Comparison of ENCODE assay signal across 24 cellular contexts in genomic region chr16:78609542-78610253, GRCh38.
DNase-seq lines count a peak whose midpoint lies in the region; ATAC-seq, FAIRE-seq and TF ChIP-seq lines count a peak whose summit lies in the region.
"Had no signal": no experiment of that assay in that cellular context is flagged by ENCODE, and none has a peak within 500 bp of the region (broad histone marks: within the 10 kb centered on the region; RNA-seq: fewer than 3 reads in every experiment).

No MANE protein-coding gene starts in this region.

- H3K27me3 ChIP-seq in esophagus muscularis mucosa (no peaks in the 10 kb centered on the region), muscle layer of colon (ENCODE audit: control insufficient read depth in 1 of 2, insufficient read depth in 2 of 2, low read length in 2 of 2) (no peaks in the 10 kb centered on the region), small intestine (ENCODE audit: control insufficient read depth in 2 of 2, insufficient read depth in 2 of 2, low read length in 2 of 2) (no peaks in the 10 kb centered on the region)
- H3K27me3 ChIP-seq: cardiac muscle cell, left lung, pancreas, testis had no signal

- ATAC-seq in HG03571 (IDR thresholded peaks at IDR 0.05; ENCODE audit: unreplicated experiment): no peak
- ATAC-seq: left lung, pancreas had no signal

- H3K9me3 ChIP-seq in esophagus muscularis mucosa (no peaks in the 10 kb centered on the region), muscle layer of colon (ENCODE audit: low read length) (no peaks in the 10 kb centered on the region), small intestine (ENCODE audit: control insufficient read depth, low read depth) (no peaks in the 10 kb centered on the region)
- H3K9me3 ChIP-seq: left lung, pancreas, testis had no signal

- intact Hi-C loops in esophagus muscularis mucosa (cut with DNase I): no loop called here

- H3K4me1 ChIP-seq in esophagus muscularis mucosa (peaks cover 0 to 37% (median 26%) of the 10 kb centered on the region in 4 donors), muscle layer of colon (ENCODE audit: insufficient read depth, low read length) (peaks cover 16% of the 10 kb centered on the region), small intestine (ENCODE audit: control insufficient read depth in 2 of 2, insufficient read depth in 1 of 2, low read depth in 1 of 2, low read length in 1 of 2) (no peaks in the 10 kb centered on the region)
- H3K4me1 ChIP-seq: left lung, pancreas had no signal

- 70% methylated on average over 12 of the region's 12 CpGs for WGBS in esophagus muscularis mucosa
- 15 to 57% (median 40%) methylated on average over 12 of the region's 12 CpGs for WGBS in small intestine, 3 donors

- no peak for TF ChIP-seq EP300 in esophagus muscularis mucosa (IDR thresholded peaks at IDR 0.05)

- TF ChIP-seq POLR2A in esophagus muscularis mucosa (IDR thresholded peaks at IDR 0.05; ENCODE audit: low read depth): no peak

- peak overlapping the region; percentile 29 for H3K9ac ChIP-seq in muscle layer of colon (ENCODE audit: low read length)

- H3K36me3 ChIP-seq in esophagus muscularis mucosa (no peaks in the 10 kb centered on the region), muscle layer of colon (ENCODE audit: insufficient read depth, low read length) (no peaks in the 10 kb centered on the region), small intestine (ENCODE audit: control insufficient read depth in 2 of 2, insufficient read depth in 2 of 2, low read length in 2 of 2) (no peaks in the 10 kb centered on the region)
- H3K36me3 ChIP-seq: cardiac muscle cell, left lung, pancreas had no signal

- FAIRE-seq in small intestine (lab: Jason Lieb, UNC): no peak
- FAIRE-seq: frontal cortex, TTC549 had no signal

- TF ChIP-seq CTCF in esophagus muscularis mucosa (IDR thresholded peaks at IDR 0.05): no peak

- DNase-seq in SK-N-DZ (ENCODE audit: low spot score) (peak; percentile 44), esophagus muscularis mucosa (ENCODE audit: extremely low spot score) (no peak), small intestine (peak; percentile 40), T1000 (lab: John Stamatoyannopoulos, UW) (no peak), superior temporal gyrus (ENCODE audit: extremely low spot score) (no peak)
- DNase-seq: activated CD4-positive, alpha-beta T cell treated with anti-CD3 and anti-CD28 coated beads for 48 hours; activated CD8-positive, alpha-beta memory T cell treated with anti-CD3 and anti-CD28 coated beads, Interleukin-2, amount 50 U/mL, for 48 hours; activated effector memory CD4-positive, alpha-beta T cell treated with anti-CD3 and anti-CD28 coated beads, Interleukin-2, amount 50 U/mL, for 16 hours; CD8-positive, alpha-beta memory T cell; dermis blood vessel endothelial cell; Karpas-422; left lung; NCI-H1092 treated with DMSO at 0.1 percent for 48 hours; NCI-H2107; NCI-H524; pancreas; stimulated activated CD8-positive, alpha-beta memory T cell treated with anti-CD3 and anti-CD28 coated beads, Interleukin-4, amount 100 ng/mL, for 48 hours; testis had no signal

- H3K4me3 ChIP-seq in esophagus muscularis mucosa (peak overlapping the region in 3 of 4 donors; percentile 14 to 42 (median 38)), muscle layer of colon (ENCODE audit: low read depth in 1 of 2, low read length in 2 of 2) (peak overlapping the region in 1 of 2 donors; percentile 51), small intestine (ENCODE audit: low read depth in 1 of 2, low read length in 2 of 2) (no peak overlapping the region)
- H3K4me3 ChIP-seq: cardiac muscle cell, left lung, pancreas, testis had no signal

- no peak overlapping the region for H3K27ac ChIP-seq in esophagus muscularis mucosa (replicated peaks in 1 of 4)
- H3K27ac ChIP-seq in muscle layer of colon (ENCODE audit: low read depth, low read length): no peak overlapping the region
- H3K27ac ChIP-seq in small intestine (ENCODE audit: low read depth in 1 of 2, low read length in 1 of 2): no peak overlapping the region
- H3K27ac ChIP-seq: cardiac muscle cell, epithelial cell of prostate, left lung, pancreas had no signal

Comparison
In these comparisons a context has a peak if more than half of its experiments do, and no peak if none do; other contexts are left out.
1. DNase-seq: peak in SK-N-DZ (single experiment) and small intestine (single experiment); none in esophagus muscularis mucosa (single experiment), T1000 (single experiment) and superior temporal gyrus (single experiment).
2. H3K4me3 ChIP-seq: peak in esophagus muscularis mucosa (3 of 4); none in small intestine (0 of 2).